Comparison of ENCODE assay signal across 3 cellular contexts in the genomic region with DNA sequence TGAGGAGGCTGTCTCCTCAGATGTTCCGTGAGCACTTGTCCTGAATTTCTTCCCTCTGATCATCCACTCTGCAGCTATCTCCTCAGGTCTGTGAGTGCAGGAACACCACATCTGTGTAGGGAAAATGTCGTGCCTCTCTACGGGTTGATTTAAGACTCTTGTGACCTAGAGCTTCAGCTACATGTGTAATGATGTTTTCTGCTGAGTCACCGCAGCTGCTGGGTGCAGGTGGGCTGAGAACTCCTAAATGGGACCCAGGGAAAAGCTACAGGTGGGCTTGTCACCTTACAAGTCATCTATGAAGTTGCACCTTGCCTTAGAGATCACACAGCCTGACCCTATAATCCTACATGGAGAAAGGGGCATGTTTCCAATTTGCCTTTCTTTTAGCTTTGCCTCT.
A peak's percentile ranks its signal among the peaks of the same experiment; 100 is the strongest.
TF ChIP-seq lines count a peak whose summit lies in the region.

No MANE protein-coding gene starts in this region.

TF ChIP-seq in A549, 52 proteins besides CTCF, POLR2A, EP300 and RAD21 (continued from another document):
- TF ChIP-seq NFE2L2 (conservative IDR thresholded peaks at IDR 0.05; ENCODE audit: low read length) (peak; percentile 68), MAFK (IDR thresholded peaks at IDR 0.05; ENCODE audit: partially characterized antibody) (peak; percentile 46)
TF ChIP-seq in A549: peak in this region for 2.

TF ChIP-seq in GM23338, 12 proteins besides CTCF, POLR2A, EP300 and RAD21:
- TF ChIP-seq, protein P1, sequence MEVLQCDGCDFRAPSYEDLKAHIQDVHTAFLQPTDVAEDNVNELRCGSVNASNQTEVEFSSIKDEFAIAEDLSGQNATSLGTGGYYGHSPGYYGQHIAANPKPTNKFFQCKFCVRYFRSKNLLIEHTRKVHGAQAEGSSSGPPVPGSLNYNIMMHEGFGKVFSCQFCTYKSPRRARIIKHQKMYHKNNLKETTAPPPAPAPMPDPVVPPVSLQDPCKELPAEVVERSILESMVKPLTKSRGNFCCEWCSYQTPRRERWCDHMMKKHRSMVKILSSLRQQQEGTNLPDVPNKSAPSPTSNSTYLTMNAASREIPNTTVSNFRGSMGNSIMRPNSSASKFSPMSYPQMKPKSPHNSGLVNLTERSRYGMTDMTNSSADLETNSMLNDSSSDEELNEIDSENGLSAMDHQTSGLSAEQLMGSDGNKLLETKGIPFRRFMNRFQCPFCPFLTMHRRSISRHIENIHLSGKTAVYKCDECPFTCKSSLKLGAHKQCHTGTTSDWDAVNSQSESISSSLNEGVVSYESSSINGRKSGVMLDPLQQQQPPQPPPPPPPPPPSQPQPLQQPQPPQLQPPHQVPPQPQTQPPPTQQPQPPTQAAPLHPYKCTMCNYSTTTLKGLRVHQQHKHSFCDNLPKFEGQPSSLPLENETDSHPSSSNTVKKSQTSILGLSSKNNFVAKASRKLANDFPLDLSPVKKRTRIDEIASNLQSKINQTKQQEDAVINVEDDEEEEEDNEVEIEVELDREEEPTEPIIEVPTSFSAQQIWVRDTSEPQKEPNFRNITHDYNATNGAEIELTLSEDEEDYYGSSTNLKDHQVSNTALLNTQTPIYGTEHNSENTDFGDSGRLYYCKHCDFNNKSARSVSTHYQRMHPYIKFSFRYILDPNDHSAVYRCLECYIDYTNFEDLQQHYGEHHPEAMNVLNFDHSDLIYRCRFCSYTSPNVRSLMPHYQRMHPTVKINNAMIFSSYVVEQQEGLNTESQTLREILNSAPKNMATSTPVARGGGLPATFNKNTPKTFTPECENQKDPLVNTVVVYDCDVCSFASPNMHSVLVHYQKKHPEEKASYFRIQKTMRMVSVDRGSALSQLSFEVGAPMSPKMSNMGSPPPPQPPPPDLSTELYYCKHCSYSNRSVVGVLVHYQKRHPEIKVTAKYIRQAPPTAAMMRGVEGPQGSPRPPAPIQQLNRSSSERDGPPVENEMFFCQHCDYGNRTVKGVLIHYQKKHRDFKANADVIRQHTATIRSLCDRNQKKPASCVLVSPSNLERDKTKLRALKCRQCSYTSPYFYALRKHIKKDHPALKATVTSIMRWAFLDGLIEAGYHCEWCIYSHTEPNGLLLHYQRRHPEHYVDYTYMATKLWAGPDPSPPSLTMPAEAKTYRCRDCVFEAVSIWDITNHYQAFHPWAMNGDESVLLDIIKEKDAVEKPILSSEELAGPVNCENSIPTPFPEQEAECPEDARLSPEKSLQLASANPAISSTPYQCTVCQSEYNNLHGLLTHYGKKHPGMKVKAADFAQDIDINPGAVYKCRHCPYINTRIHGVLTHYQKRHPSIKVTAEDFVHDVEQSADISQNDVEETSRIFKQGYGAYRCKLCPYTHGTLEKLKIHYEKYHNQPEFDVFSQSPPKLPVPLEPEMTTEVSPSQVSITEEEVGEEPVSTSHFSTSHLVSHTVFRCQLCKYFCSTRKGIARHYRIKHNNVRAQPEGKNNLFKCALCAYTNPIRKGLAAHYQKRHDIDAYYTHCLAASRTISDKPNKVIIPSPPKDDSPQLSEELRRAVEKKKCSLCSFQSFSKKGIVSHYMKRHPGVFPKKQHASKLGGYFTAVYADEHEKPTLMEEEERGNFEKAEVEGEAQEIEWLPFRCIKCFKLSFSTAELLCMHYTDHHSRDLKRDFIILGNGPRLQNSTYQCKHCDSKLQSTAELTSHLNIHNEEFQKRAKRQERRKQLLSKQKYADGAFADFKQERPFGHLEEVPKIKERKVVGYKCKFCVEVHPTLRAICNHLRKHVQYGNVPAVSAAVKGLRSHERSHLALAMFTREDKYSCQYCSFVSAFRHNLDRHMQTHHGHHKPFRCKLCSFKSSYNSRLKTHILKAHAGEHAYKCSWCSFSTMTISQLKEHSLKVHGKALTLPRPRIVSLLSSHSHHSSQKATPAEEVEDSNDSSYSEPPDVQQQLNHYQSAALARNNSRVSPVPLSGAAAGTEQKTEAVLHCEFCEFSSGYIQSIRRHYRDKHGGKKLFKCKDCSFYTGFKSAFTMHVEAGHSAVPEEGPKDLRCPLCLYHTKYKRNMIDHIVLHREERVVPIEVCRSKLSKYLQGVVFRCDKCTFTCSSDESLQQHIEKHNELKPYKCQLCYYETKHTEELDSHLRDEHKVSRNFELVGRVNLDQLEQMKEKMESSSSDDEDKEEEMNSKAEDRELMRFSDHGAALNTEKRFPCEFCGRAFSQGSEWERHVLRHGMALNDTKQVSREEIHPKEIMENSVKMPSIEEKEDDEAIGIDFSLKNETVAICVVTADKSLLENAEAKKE (CRISPR knock-in tag; IDR thresholded peaks at IDR 0.05): no peak
TF ChIP-seq in GM23338: peak in this region for 0.

TF ChIP-seq in K562, 482 proteins besides CTCF, POLR2A, EP300 and RAD21 (continued from another document and continues in another):
- TF ChIP-seq ZNF282 (CRISPR knock-in tag; IDR thresholded peaks at IDR 0.05) (no peak), L3MBTL2 (IDR thresholded peaks at IDR 0.05) (no peak), ZNF3 (CRISPR knock-in tag; IDR thresholded peaks at IDR 0.05) (no peak), TAF1 (IDR thresholded peaks at IDR 0.05; ENCODE audit: control insufficient read depth, extremely low read depth, insufficient read depth, low read length, severe bottlenecking) (no peak), ZNF408 (CRISPR knock-in tag; IDR thresholded peaks at IDR 0.05; ENCODE audit: low read depth) (no peak), ZNF253 (CRISPR knock-in tag; conservative IDR thresholded peaks at IDR 0.05) (no peak), NFE2 (IDR thresholded peaks at IDR 0.05; ENCODE audit: low read depth) (peak; percentile 46; the same call in 1 of the 2 replicates), DDX20 (tag; IDR thresholded peaks at IDR 0.05; ENCODE audit: low read depth) (no peak), ZNF316 (IDR thresholded peaks at IDR 0.05) (0 out of 2 replicates have a peak, but pooled peaks have one; percentile 8), BRF1 (IDR thresholded peaks at IDR 0.05; ENCODE audit: borderline replicate concordance, extremely low read depth, insufficient read length) (no peak), ZNF444 (CRISPR knock-in tag; IDR thresholded peaks at IDR 0.05) (no peak), TFAM (CRISPR knock-in tag; conservative IDR thresholded peaks at IDR 0.05) (no peak), ZNF76 (CRISPR knock-in tag; IDR thresholded peaks at IDR 0.05; ENCODE audit: borderline replicate concordance) (no peak), C11orf30 (IDR thresholded peaks at IDR 0.05; ENCODE audit: low read depth) (0 out of 2 replicates have a peak, but pooled peaks have one; percentile 4), SRSF9 (IDR thresholded peaks at IDR 0.05; ENCODE audit: borderline replicate concordance, low read depth, low read length) (no peak), ZNF445 (CRISPR knock-in tag; IDR thresholded peaks at IDR 0.05; ENCODE audit: low read depth) (no peak), GATAD2B (IDR thresholded peaks at IDR 0.05; ENCODE audit: borderline replicate concordance) (no peak), NFE2L1 (tag; IDR thresholded peaks at IDR 0.05; ENCODE audit: borderline replicate concordance, low read depth) (peak; percentile 14; the same call in 1 of the 2 replicates), MAFG (tag; conservative IDR thresholded peaks at IDR 0.05) (peak; percentile 68), TRIM28 (IDR thresholded peaks at IDR 0.05) (no peak)
- TF ChIP-seq, protein P2, sequence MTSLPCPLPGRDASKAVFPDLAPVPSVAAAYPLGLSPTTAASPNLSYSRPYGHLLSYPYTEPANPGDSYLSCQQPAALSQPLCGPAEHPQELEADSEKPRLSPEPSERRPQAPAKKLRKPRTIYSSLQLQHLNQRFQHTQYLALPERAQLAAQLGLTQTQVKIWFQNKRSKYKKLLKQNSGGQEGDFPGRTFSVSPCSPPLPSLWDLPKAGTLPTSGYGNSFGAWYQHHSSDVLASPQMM (CRISPR knock-in tag; IDR thresholded peaks at IDR 0.05): no peak
- TF ChIP-seq, protein P3, sequence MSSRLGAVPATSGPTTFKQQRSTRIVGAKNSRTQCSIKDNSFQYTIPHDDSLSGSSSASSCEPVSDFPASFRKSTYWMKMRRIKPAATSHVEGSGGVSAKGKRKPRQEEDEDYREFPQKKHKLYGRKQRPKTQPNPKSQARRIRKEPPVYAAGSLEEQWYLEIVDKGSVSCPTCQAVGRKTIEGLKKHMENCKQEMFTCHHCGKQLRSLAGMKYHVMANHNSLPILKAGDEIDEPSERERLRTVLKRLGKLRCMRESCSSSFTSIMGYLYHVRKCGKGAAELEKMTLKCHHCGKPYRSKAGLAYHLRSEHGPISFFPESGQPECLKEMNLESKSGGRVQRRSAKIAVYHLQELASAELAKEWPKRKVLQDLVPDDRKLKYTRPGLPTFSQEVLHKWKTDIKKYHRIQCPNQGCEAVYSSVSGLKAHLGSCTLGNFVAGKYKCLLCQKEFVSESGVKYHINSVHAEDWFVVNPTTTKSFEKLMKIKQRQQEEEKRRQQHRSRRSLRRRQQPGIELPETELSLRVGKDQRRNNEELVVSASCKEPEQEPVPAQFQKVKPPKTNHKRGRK (tag; IDR thresholded peaks at IDR 0.05): no peak
- TF ChIP-seq, protein P4, sequence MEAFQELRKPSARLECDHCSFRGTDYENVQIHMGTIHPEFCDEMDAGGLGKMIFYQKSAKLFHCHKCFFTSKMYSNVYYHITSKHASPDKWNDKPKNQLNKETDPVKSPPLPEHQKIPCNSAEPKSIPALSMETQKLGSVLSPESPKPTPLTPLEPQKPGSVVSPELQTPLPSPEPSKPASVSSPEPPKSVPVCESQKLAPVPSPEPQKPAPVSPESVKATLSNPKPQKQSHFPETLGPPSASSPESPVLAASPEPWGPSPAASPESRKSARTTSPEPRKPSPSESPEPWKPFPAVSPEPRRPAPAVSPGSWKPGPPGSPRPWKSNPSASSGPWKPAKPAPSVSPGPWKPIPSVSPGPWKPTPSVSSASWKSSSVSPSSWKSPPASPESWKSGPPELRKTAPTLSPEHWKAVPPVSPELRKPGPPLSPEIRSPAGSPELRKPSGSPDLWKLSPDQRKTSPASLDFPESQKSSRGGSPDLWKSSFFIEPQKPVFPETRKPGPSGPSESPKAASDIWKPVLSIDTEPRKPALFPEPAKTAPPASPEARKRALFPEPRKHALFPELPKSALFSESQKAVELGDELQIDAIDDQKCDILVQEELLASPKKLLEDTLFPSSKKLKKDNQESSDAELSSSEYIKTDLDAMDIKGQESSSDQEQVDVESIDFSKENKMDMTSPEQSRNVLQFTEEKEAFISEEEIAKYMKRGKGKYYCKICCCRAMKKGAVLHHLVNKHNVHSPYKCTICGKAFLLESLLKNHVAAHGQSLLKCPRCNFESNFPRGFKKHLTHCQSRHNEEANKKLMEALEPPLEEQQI (IDR thresholded peaks at IDR 0.05): no peak
- TF ChIP-seq, protein P5, sequence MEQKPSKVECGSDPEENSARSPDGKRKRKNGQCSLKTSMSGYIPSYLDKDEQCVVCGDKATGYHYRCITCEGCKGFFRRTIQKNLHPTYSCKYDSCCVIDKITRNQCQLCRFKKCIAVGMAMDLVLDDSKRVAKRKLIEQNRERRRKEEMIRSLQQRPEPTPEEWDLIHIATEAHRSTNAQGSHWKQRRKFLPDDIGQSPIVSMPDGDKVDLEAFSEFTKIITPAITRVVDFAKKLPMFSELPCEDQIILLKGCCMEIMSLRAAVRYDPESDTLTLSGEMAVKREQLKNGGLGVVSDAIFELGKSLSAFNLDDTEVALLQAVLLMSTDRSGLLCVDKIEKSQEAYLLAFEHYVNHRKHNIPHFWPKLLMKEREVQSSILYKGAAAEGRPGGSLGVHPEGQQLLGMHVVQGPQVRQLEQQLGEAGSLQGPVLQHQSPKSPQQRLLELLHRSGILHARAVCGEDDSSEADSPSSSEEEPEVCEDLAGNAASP (IDR thresholded peaks at IDR 0.05): no peak
- TF ChIP-seq, protein P6, sequence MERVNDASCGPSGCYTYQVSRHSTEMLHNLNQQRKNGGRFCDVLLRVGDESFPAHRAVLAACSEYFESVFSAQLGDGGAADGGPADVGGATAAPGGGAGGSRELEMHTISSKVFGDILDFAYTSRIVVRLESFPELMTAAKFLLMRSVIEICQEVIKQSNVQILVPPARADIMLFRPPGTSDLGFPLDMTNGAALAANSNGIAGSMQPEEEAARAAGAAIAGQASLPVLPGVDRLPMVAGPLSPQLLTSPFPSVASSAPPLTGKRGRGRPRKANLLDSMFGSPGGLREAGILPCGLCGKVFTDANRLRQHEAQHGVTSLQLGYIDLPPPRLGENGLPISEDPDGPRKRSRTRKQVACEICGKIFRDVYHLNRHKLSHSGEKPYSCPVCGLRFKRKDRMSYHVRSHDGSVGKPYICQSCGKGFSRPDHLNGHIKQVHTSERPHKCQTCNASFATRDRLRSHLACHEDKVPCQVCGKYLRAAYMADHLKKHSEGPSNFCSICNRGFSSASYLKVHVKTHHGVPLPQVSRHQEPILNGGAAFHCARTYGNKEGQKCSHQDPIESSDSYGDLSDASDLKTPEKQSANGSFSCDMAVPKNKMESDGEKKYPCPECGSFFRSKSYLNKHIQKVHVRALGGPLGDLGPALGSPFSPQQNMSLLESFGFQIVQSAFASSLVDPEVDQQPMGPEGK (CRISPR knock-in tag; IDR thresholded peaks at IDR 0.05; ENCODE audit: borderline replicate concordance): no peak
- TF ChIP-seq, protein P7, sequence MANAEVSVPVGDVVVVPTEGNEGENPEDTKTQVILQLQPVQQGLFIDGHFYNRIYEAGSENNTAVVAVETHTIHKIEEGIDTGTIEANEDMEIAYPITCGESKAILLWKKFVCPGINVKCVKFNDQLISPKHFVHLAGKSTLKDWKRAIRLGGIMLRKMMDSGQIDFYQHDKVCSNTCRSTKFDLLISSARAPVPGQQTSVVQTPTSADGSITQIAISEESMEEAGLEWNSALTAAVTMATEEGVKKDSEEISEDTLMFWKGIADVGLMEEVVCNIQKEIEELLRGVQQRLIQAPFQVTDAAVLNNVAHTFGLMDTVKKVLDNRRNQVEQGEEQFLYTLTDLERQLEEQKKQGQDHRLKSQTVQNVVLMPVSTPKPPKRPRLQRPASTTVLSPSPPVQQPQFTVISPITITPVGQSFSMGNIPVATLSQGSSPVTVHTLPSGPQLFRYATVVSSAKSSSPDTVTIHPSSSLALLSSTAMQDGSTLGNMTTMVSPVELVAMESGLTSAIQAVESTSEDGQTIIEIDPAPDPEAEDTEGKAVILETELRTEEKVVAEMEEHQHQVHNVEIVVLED (CRISPR knock-in tag; IDR thresholded peaks at IDR 0.05): no peak
- TF ChIP-seq, protein P8, sequence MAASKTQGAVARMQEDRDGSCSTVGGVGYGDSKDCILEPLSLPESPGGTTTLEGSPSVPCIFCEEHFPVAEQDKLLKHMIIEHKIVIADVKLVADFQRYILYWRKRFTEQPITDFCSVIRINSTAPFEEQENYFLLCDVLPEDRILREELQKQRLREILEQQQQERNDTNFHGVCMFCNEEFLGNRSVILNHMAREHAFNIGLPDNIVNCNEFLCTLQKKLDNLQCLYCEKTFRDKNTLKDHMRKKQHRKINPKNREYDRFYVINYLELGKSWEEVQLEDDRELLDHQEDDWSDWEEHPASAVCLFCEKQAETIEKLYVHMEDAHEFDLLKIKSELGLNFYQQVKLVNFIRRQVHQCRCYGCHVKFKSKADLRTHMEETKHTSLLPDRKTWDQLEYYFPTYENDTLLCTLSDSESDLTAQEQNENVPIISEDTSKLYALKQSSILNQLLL (CRISPR knock-in tag; IDR thresholded peaks at IDR 0.05; ENCODE audit: borderline replicate concordance): no peak
